Comparison of ENCODE assay signal across 8 cellular contexts in the genomic region with DNA sequence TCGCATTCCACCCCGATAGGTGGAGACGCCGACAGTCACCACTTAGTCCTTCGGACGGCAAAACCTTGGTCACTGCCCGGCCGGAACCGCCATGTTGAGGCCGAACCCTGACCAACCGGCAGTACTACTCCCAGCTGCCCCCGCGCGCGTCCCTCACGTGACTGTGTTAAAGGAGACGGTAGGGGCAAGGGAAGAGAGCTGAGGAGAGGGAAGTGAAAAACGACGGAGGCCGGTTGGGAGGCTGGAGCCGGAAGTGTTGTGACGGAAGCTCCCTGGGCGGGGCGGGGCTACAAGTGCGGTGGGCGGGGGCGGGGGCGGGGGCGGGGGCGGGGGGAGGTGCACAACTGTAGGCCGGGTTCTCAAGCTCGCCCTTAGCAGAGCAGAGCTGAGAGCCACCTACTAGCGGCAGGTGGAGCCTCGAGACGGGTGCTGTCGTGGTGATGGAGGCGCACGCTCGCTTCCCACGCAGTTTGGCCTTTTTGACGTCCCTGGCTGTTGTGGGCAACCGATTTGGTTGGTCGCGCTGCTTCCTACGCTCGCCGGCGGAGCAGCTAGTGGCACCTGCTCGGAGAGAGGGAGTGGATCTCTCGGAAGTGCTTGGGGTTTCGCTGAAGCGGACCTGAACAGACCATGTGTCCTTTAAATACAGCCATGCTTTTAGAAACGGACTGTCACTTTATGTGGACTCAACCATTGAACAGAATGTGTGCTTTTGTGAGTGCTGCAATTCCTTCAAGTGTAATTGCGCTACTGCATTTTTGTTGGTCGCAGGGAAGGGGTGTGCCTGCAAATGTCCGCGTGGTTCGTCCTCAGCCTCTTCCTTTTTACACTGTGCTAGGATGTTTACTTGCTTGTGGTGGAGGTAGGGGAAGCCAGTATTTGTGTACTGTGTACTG. TPM values are rescaled to one million over a fixed set of nuclear protein-coding genes. Genes with fewer than 3 reads are reported as not detected.
A peak's percentile ranks its signal among the peaks of the same experiment; 100 is the strongest.
DNase-seq lines count a peak whose midpoint lies in the region; ATAC-seq and TF ChIP-seq lines count a peak whose summit lies in the region.

A gene with protein sequence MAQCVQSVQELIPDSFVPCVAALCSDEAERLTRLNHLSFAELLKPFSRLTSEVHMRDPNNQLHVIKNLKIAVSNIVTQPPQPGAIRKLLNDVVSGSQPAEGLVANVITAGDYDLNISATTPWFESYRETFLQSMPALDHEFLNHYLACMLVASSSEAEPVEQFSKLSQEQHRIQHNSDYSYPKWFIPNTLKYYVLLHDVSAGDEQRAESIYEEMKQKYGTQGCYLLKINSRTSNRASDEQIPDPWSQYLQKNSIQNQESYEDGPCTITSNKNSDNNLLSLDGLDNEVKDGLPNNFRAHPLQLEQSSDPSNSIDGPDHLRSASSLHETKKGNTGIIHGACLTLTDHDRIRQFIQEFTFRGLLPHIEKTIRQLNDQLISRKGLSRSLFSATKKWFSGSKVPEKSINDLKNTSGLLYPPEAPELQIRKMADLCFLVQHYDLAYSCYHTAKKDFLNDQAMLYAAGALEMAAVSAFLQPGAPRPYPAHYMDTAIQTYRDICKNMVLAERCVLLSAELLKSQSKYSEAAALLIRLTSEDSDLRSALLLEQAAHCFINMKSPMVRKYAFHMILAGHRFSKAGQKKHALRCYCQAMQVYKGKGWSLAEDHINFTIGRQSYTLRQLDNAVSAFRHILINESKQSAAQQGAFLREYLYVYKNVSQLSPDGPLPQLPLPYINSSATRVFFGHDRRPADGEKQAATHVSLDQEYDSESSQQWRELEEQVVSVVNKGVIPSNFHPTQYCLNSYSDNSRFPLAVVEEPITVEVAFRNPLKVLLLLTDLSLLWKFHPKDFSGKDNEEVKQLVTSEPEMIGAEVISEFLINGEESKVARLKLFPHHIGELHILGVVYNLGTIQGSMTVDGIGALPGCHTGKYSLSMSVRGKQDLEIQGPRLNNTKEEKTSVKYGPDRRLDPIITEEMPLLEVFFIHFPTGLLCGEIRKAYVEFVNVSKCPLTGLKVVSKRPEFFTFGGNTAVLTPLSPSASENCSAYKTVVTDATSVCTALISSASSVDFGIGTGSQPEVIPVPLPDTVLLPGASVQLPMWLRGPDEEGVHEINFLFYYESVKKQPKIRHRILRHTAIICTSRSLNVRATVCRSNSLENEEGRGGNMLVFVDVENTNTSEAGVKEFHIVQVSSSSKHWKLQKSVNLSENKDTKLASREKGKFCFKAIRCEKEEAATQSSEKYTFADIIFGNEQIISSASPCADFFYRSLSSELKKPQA (N-terminal part only) (minus strand): TSS at position 130 of the 896 bp plus-strand sequence. CDS start 364 bp downstream, outside the sequence.

- H3K4me1 Mint-ChIP-seq in activated T-cell treated with anti-CD3 and anti-CD28 coated beads, Interleukin-2, amount 50 U/mL, for 4 hours (ENCODE audit: low read depth), result peaks cover 44% of the 10 kb centered on the region

- in situ Hi-C loops in KBM-7 (cut with MboI; ENCODE audit: low pct_unique_long_range_greater_than_20kb, low sequenced_read_pairs), result no loop called here

- no peaks in the 10 kb centered on the region for H3K9me3 ChIP-seq in muscle layer of duodenum (ENCODE audit: control insufficient read depth in 1 of 2, low read length in 2 of 2)

- peak within 1 kb of the TSS; percentile 91 to 99 for H3K4me3 ChIP-seq in muscle layer of duodenum (ENCODE audit: low read depth in 1 of 2, low read length in 2 of 2)

- H3K4me3 Mint-ChIP-seq in activated T-cell treated with anti-CD3 and anti-CD28 coated beads, Interleukin-2, amount 50 U/mL, for 4 hours, result peak within 1 kb of the TSS; percentile 99

- H3K36me3 Mint-ChIP-seq in activated T-cell treated with anti-CD3 and anti-CD28 coated beads, Interleukin-2, amount 50 U/mL, for 4 hours (ENCODE audit: insufficient read depth), result peaks cover 9% of the 10 kb centered on the region

- peak within 1 kb of the TSS; percentile 87 for H3K27ac ChIP-seq in muscle layer of duodenum (ENCODE audit: low read length)

- no peaks in the 10 kb centered on the region for H3K27me3 Mint-ChIP-seq in activated T-cell treated with anti-CD3 and anti-CD28 coated beads, Interleukin-2, amount 50 U/mL, for 4 hours (ENCODE audit: low read depth)

- H3K36me3 ChIP-seq in muscle layer of duodenum (ENCODE audit: control insufficient read depth in 1 of 2, insufficient read depth in 2 of 2, low read length in 2 of 2), result peaks cover 0 to 5% of the 10 kb centered on the region in 2 donors

- peak; percentile 86 for ATAC-seq in GM21717 (IDR thresholded peaks at IDR 0.05; ENCODE audit: unreplicated experiment)
- peak; percentile 85 to 86 for ATAC-seq in activated T-cell treated with anti-CD3 and anti-CD28 coated beads, Interleukin-2, amount 50 U/mL, for 4 hours
- peak; percentile 97 for ATAC-seq in esophagus mucosa

- DNase-seq in DMS79 (lab: John Stamatoyannopoulos, UW) (peak; percentile 95), KBM-7 (peak; percentile 96)
- peak; percentile 82 for DNase-seq in activated T-cell treated with anti-CD3 and anti-CD28 coated beads, Interleukin-2, amount 50 U/mL, for 4 hours
- DNase-seq in stimulated activated CD8-positive, alpha-beta memory T cell treated with anti-CD3 and anti-CD28 coated beads, Interleukin-7, amount 100 ng/mL, for 4 hours (ENCODE audit: low read depth in 2 of 2), result peak; percentile 83 to 84

- no peaks in the 10 kb centered on the region for H3K27me3 ChIP-seq in muscle layer of duodenum (ENCODE audit: low read depth, low read length)

- H3K9me3 Mint-ChIP-seq in activated T-cell treated with anti-CD3 and anti-CD28 coated beads, Interleukin-2, amount 50 U/mL, for 4 hours, result no peaks in the 10 kb centered on the region

- H3K4me1 ChIP-seq in muscle layer of duodenum (ENCODE audit: control insufficient read depth in 1 of 2, insufficient read depth in 2 of 2, low read length in 2 of 2), result peaks cover 9 to 30% of the 10 kb centered on the region in 2 donors

TF ChIP-seq in PFSK-1, 5 proteins besides CTCF, POLR2A, EP300 and RAD21:
- TF ChIP-seq FOXP2 (optimal IDR thresholded peaks at IDR 0.05; ENCODE audit: borderline replicate concordance, extremely low read depth, extremely low read length, insufficient read depth) (peak; percentile 76), POLR2AphosphoS5 (IDR thresholded peaks at IDR 0.05; ENCODE audit: low read depth, low read length) (peak; percentile 86), SIN3A (IDR thresholded peaks at IDR 0.05; ENCODE audit: borderline replicate concordance, insufficient read depth, low read length) (peak; percentile 84; the same call in 1 of the 2 replicates), TAF1 (IDR thresholded peaks at IDR 0.05; ENCODE audit: borderline replicate concordance, insufficient read depth, low read length) (peak; percentile 90; the same call in 1 of the 2 replicates)
- TF ChIP-seq, protein P1, sequence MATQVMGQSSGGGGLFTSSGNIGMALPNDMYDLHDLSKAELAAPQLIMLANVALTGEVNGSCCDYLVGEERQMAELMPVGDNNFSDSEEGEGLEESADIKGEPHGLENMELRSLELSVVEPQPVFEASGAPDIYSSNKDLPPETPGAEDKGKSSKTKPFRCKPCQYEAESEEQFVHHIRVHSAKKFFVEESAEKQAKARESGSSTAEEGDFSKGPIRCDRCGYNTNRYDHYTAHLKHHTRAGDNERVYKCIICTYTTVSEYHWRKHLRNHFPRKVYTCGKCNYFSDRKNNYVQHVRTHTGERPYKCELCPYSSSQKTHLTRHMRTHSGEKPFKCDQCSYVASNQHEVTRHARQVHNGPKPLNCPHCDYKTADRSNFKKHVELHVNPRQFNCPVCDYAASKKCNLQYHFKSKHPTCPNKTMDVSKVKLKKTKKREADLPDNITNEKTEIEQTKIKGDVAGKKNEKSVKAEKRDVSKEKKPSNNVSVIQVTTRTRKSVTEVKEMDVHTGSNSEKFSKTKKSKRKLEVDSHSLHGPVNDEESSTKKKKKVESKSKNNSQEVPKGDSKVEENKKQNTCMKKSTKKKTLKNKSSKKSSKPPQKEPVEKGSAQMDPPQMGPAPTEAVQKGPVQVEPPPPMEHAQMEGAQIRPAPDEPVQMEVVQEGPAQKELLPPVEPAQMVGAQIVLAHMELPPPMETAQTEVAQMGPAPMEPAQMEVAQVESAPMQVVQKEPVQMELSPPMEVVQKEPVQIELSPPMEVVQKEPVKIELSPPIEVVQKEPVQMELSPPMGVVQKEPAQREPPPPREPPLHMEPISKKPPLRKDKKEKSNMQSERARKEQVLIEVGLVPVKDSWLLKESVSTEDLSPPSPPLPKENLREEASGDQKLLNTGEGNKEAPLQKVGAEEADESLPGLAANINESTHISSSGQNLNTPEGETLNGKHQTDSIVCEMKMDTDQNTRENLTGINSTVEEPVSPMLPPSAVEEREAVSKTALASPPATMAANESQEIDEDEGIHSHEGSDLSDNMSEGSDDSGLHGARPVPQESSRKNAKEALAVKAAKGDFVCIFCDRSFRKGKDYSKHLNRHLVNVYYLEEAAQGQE (IDR thresholded peaks at IDR 0.05; ENCODE audit: insufficient read depth in 1 of 2, low read depth in 2 of 2, low read length in 2 of 2), result peak; percentile 27 to 68; a peak in 2 of 4 replicates
TF ChIP-seq in PFSK-1: peak in this region for 5.

RNA-seq across cellular contexts. Expression of the gene that starts here (rescaled TPM):
- 11.3 TPM for polyA plus RNA-seq in PFSK-1 (2012; ENCODE audit: insufficient read length, low read depth)
- total RNA-seq in activated T-cell treated with anti-CD3 and anti-CD28 coated beads, Interleukin-2, amount 50 U/mL, for 4 hours, result 10 to 100 TPM; 32.3 to 35.9 (median 33.9) TPM
- total RNA-seq in esophagus mucosa, result 30.5 TPM

Comparison
In these comparisons a context has a peak if more than half of its experiments do, and no peak if none do; other contexts are left out.
1. Peak in every context shown above with its lines: DNase-seq, ATAC-seq, H3K4me3 ChIP-seq and H3K27ac ChIP-seq.